In the genomic region with DNA sequence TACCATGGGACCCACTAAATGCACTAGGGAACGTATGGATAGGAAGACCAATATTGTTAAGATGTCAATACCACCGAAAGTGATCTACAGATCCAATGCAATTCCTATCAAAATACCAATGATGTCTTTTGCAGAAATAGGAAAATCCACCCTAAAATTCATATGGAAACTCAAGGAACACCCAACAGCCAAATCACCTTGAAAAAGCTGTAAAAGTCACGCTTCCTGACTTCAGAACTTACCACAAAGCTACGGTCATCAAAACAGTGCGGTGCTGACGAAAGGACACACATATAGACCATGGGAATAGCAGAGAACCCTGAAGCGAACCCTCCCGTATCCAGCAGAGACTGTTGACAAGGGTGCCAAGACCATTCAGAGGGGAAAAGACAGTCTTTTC, we compare ENCODE assay signal across 19 cellular contexts. TPM values are rescaled to one million over a fixed set of nuclear protein-coding genes. Genes with fewer than 3 reads are reported as not detected.
A peak's percentile ranks its signal among the peaks of the same experiment; 100 is the strongest.
DNase-seq lines count a peak whose midpoint lies in the region; ATAC-seq and TF ChIP-seq lines count a peak whose summit lies in the region.
"Had no signal": no experiment of that assay in that cellular context is flagged by ENCODE, and none has a peak within 500 bp of the region (broad histone marks: within the 10 kb centered on the region; RNA-seq: fewer than 3 reads in every experiment).

No MANE protein-coding gene starts in this region.

- POLR2A ChIA-PET in T-cell (lab: Charles Lee): interaction anchor here in 1 of 2 donors (0.7 kb wide), 1 partner anchor 13 kb away, joined by 3 read pairs; no protein-coding TSS in a partner anchor

- CTCF ChIA-PET in activated naive CD4-positive, alpha-beta T cell treated with anti-CD3 and anti-CD28 coated beads, Interleukin-2, amount 10 ng/mL, durations not matched to agents 7 days and 5 days (lab: Charles Lee): no interaction called here
- CTCF ChIA-PET in T-cell (lab: Charles Lee): no interaction called here

- DNase-seq in activated naive CD4-positive, alpha-beta T cell treated with anti-CD3 and anti-CD28 coated beads, Interleukin-2, amount 10 ng/mL, durations not matched to agents 7 days and 5 days: no peak
- DNase-seq in activated naive CD4-positive, alpha-beta T cell treated with anti-CD3 and anti-CD28 coated beads, Interleukin-2, amount 50 U/mL, for 72 hours (ENCODE audit: low spot score in 2 of 2): no peak
- DNase-seq in T-cell (no peak), amniotic stem cell (lab: John Stamatoyannopoulos, UW) (no peak), DMS114 treated with DMSO at 0.1 percent for 48 hours (lab: John Stamatoyannopoulos, UW; ENCODE audit: unreplicated experiment) (no peak), GM13976 (ENCODE audit: low spot score) (no peak)
- no peak for DNase-seq in central memory CD8-positive, alpha-beta T cell (ENCODE audit: low spot score in 2 of 2)
- no peak for DNase-seq in stimulated activated effector memory CD8-positive, alpha-beta T cell treated with anti-CD3 and anti-CD28 coated beads, Interleukin-12 subunit alpha, Interleukin-12 subunit beta, amount 100 ng/mL, for 72 hours (ENCODE audit: low spot score in 2 of 2)
- DNase-seq: activated CD4-positive, alpha-beta T cell treated with anti-CD3 and anti-CD28 coated beads, Interleukin-2, amount 50 U/mL, for 48 hours; activated T-cell treated with anti-CD3 and anti-CD28 coated beads, Interleukin-2, amount 50 U/mL, for 48 hours; EL; kidney; NCI-H1092; NCI-H1930; NCI-H69; stimulated activated CD4-positive, alpha-beta T cell treated with anti-CD3 and anti-CD28 coated beads, Interleukin-4, amount 100 ng/mL, for 1 hour; stimulated activated naive B cell treated with anti-CD40 and anti-IgM and Interleukin-4, amounts not matched to agents 10 μg/mL and 1 μg/mL and 100 μg/mL, for 72 hours had no signal

- in situ Hi-C loops in GM13976 (cut with MboI; ENCODE audit: low sequenced_read_pairs, unreplicated experiment): no loop called here

- peaks cover 69% of the 10 kb centered on the region for H3K4me1 Mint-ChIP-seq in activated naive CD4-positive, alpha-beta T cell treated with anti-CD3 and anti-CD28 coated beads, Interleukin-2, amount 10 ng/mL, durations not matched to agents 7 days and 5 days
- H3K4me1 Mint-ChIP-seq in T-cell: peaks cover 71 to 80% (median 80%) of the 10 kb centered on the region in 3 donors
- peaks cover 76% of the 10 kb centered on the region for H3K4me1 Mint-ChIP-seq in central memory CD8-positive, alpha-beta T cell
- peaks cover 79% of the 10 kb centered on the region for H3K4me1 Mint-ChIP-seq in stimulated activated effector memory CD8-positive, alpha-beta T cell treated with anti-CD3 and anti-CD28 coated beads, Interleukin-12 subunit alpha, Interleukin-12 subunit beta, amount 100 ng/mL, for 72 hours
- H3K4me1 Mint-ChIP-seq: neural progenitor cell had no signal

- no peak for ATAC-seq in activated naive CD4-positive, alpha-beta T cell treated with anti-CD3 and anti-CD28 coated beads, Interleukin-2, amount 50 U/mL, for 72 hours
- no peak for ATAC-seq in T-cell (replicated peaks in 1 of 4)
- no peak for ATAC-seq in central memory CD8-positive, alpha-beta T cell (replicated peaks; ENCODE audit: extremely low read depth, poor library complexity, severe bottlenecking)
- no peak for ATAC-seq in stimulated activated effector memory CD8-positive, alpha-beta T cell treated with anti-CD3 and anti-CD28 coated beads, Interleukin-12 subunit alpha, Interleukin-12 subunit beta, amount 100 ng/mL, for 72 hours
- ATAC-seq: right cardiac atrium; stimulated activated naive B cell treated with anti-CD40 and anti-IgM and Interleukin-4, amounts not matched to agents 10 μg/mL and 1 μg/mL and 100 μg/mL, for 72 hours had no signal

- no peak overlapping the region for H3K4me3 Mint-ChIP-seq in activated naive CD4-positive, alpha-beta T cell treated with anti-CD3 and anti-CD28 coated beads, Interleukin-2, amount 10 ng/mL, durations not matched to agents 7 days and 5 days
- peak overlapping the region; percentile 34 to 65 (median 48) for H3K4me3 Mint-ChIP-seq in T-cell
- H3K4me3 Mint-ChIP-seq in central memory CD8-positive, alpha-beta T cell: peak overlapping the region; percentile 70
- H3K4me3 Mint-ChIP-seq in stimulated activated effector memory CD8-positive, alpha-beta T cell treated with anti-CD3 and anti-CD28 coated beads, Interleukin-12 subunit alpha, Interleukin-12 subunit beta, amount 100 ng/mL, for 72 hours: peak overlapping the region; percentile 41
- H3K4me3 Mint-ChIP-seq: neural progenitor cell; stimulated activated naive B cell treated with anti-CD40 and anti-IgM and Interleukin-4, amounts not matched to agents 10 μg/mL and 1 μg/mL and 100 μg/mL, for 72 hours had no signal

- H3K36me3 Mint-ChIP-seq in activated naive CD4-positive, alpha-beta T cell treated with anti-CD3 and anti-CD28 coated beads, Interleukin-2, amount 10 ng/mL, durations not matched to agents 7 days and 5 days: peaks cover 58% of the 10 kb centered on the region
- H3K36me3 Mint-ChIP-seq in activated naive CD4-positive, alpha-beta T cell treated with anti-CD3 and anti-CD28 coated beads, Interleukin-2, amount 50 U/mL, for 72 hours: peaks cover 10 to 23% of the 10 kb centered on the region in 2 donors
- peaks cover 23% of the 10 kb centered on the region for H3K36me3 Mint-ChIP-seq in T-cell
- H3K36me3 Mint-ChIP-seq in central memory CD8-positive, alpha-beta T cell (ENCODE audit: insufficient read depth): peaks cover 34% of the 10 kb centered on the region
- peaks cover 81% of the 10 kb centered on the region for H3K36me3 Mint-ChIP-seq in stimulated activated effector memory CD8-positive, alpha-beta T cell treated with anti-CD3 and anti-CD28 coated beads, Interleukin-12 subunit alpha, Interleukin-12 subunit beta, amount 100 ng/mL, for 72 hours

- H3K9me3 Mint-ChIP-seq in activated naive CD4-positive, alpha-beta T cell treated with anti-CD3 and anti-CD28 coated beads, Interleukin-2, amount 10 ng/mL, durations not matched to agents 7 days and 5 days: no peaks in the 10 kb centered on the region
- H3K9me3 Mint-ChIP-seq in activated naive CD4-positive, alpha-beta T cell treated with anti-CD3 and anti-CD28 coated beads, Interleukin-2, amount 50 U/mL, for 72 hours: no peaks in the 10 kb centered on the region
- no peaks in the 10 kb centered on the region for H3K9me3 Mint-ChIP-seq in T-cell
- no peaks in the 10 kb centered on the region for H3K9me3 Mint-ChIP-seq in central memory CD8-positive, alpha-beta T cell
- no peaks in the 10 kb centered on the region for H3K9me3 Mint-ChIP-seq in stimulated activated effector memory CD8-positive, alpha-beta T cell treated with anti-CD3 and anti-CD28 coated beads, Interleukin-12 subunit alpha, Interleukin-12 subunit beta, amount 100 ng/mL, for 72 hours
- H3K9me3 Mint-ChIP-seq: stimulated activated naive B cell treated with anti-CD40 and anti-IgM and Interleukin-4, amounts not matched to agents 10 μg/mL and 1 μg/mL and 100 μg/mL, for 72 hours had no signal

- no peak for TF ChIP-seq CTCF in GM13976 (IDR thresholded peaks at IDR 0.05; ENCODE audit: borderline replicate concordance, control extremely low read depth, extremely low read depth, insufficient read depth, missing control alignments)

- H3K27me3 Mint-ChIP-seq in activated naive CD4-positive, alpha-beta T cell treated with anti-CD3 and anti-CD28 coated beads, Interleukin-2, amount 10 ng/mL, durations not matched to agents 7 days and 5 days: no peaks in the 10 kb centered on the region
- no peaks in the 10 kb centered on the region for H3K27me3 Mint-ChIP-seq in T-cell
- H3K27me3 Mint-ChIP-seq in central memory CD8-positive, alpha-beta T cell: no peaks in the 10 kb centered on the region
- H3K27me3 Mint-ChIP-seq: stimulated activated naive B cell treated with anti-CD40 and anti-IgM and Interleukin-4, amounts not matched to agents 10 μg/mL and 1 μg/mL and 100 μg/mL, for 72 hours had no signal

- H3K27ac Mint-ChIP-seq in activated naive CD4-positive, alpha-beta T cell treated with anti-CD3 and anti-CD28 coated beads, Interleukin-2, amount 10 ng/mL, durations not matched to agents 7 days and 5 days: peak overlapping the region; percentile 91
- peak overlapping the region in 1 of 2 donors; percentile 58 for H3K27ac Mint-ChIP-seq in activated naive CD4-positive, alpha-beta T cell treated with anti-CD3 and anti-CD28 coated beads, Interleukin-2, amount 50 U/mL, for 72 hours
- peak overlapping the region; percentile 92 to 95 for H3K27ac Mint-ChIP-seq in T-cell
- peak overlapping the region; percentile 83 for H3K27ac Mint-ChIP-seq in central memory CD8-positive, alpha-beta T cell (ENCODE audit: low read depth)
- peak overlapping the region; percentile 44 for H3K27ac Mint-ChIP-seq in stimulated activated effector memory CD8-positive, alpha-beta T cell treated with anti-CD3 and anti-CD28 coated beads, Interleukin-12 subunit alpha, Interleukin-12 subunit beta, amount 100 ng/mL, for 72 hours
- H3K27ac Mint-ChIP-seq: neural progenitor cell; stimulated activated naive B cell treated with anti-CD40 and anti-IgM and Interleukin-4, amounts not matched to agents 10 μg/mL and 1 μg/mL and 100 μg/mL, for 72 hours had no signal

RNA-seq across cellular contexts. Expression of gene BRD1, which starts 20.5 kb away (rescaled TPM):
- 10 to 100 TPM; 27.7 to 39.0 TPM for total RNA-seq in activated naive CD4-positive, alpha-beta T cell treated with anti-CD3 and anti-CD28 coated beads, Interleukin-2, amount 50 U/mL, for 72 hours
- 100 to 1,000 TPM in 2 of 5 donors, 10 to 100 TPM in 3; 86.4 to 140 (median 92.9) TPM for total RNA-seq in T-cell

RNA-seq across cellular contexts. Expression of gene ZBED4, which starts 46.5 kb away (rescaled TPM):
- 10 to 100 TPM; 18.4 to 20.7 TPM for total RNA-seq in activated naive CD4-positive, alpha-beta T cell treated with anti-CD3 and anti-CD28 coated beads, Interleukin-2, amount 50 U/mL, for 72 hours
- 10 to 100 TPM; 16.7 to 19.5 (median 18.3) TPM for total RNA-seq in T-cell
